Comparison of ENCODE assay signal across 14 cellular contexts in genomic region chr6:42012501-42013133, GRCh38. TPM values are rescaled to one million over a fixed set of nuclear protein-coding genes. Genes with fewer than 3 reads are reported as not detected.
DNase-seq lines count a peak whose midpoint lies in the region; ATAC-seq and TF ChIP-seq lines count a peak whose summit lies in the region.
"Had no signal": no experiment of that assay in that cellular context is flagged by ENCODE, and none has a peak within 500 bp of the region (broad histone marks: within the 10 kb centered on the region; RNA-seq: fewer than 3 reads in every experiment).

No MANE protein-coding gene starts in this region.

- POLR2A ChIA-PET in activated CD8-positive, alpha-beta T cell treated with anti-CD3 and anti-CD28 coated beads for 36 hours (lab: Charles Lee) = interaction anchor here (0.8 to 2.0 kb wide), 3 partner anchors 10 to 28 kb away, joined by 3 to 9 read pairs (median 6); no protein-coding TSS in a partner anchor

- peaks cover 0 to 13% of the 10 kb centered on the region in 2 donors for H3K36me3 Mint-ChIP-seq in activated T-cell treated with anti-CD3 and anti-CD28 coated beads, Interleukin-2, amount 50 U/mL, for 72 hours (ENCODE audit: insufficient read depth in 2 of 2)
- H3K36me3 Mint-ChIP-seq in activated CD8-positive, alpha-beta T cell treated with anti-CD3 and anti-CD28 coated beads for 36 hours (ENCODE audit: low read depth) = peaks cover 27% of the 10 kb centered on the region
- H3K36me3 Mint-ChIP-seq in stimulated activated naive B cell treated with anti-CD40 and anti-IgM and Interleukin-4, amounts not matched to agents 10 μg/mL and 1 μg/mL and 100 μg/mL, for 72 hours = no peaks in the 10 kb centered on the region

- CTCF ChIA-PET in activated CD8-positive, alpha-beta T cell treated with anti-CD3 and anti-CD28 coated beads for 36 hours (lab: Charles Lee) = interaction anchor here (0.9 to 2.1 kb wide), 5 partner anchors 29 to 226 kb away, joined by 3 to 6 read pairs (median 4); partner anchors contain the start of genes BYSL and MED20

- no peak for DNase-seq in activated T-cell treated with anti-CD3 and anti-CD28 coated beads, Interleukin-2, amount 50 U/mL, for 72 hours
- no peak for DNase-seq in activated T-cell treated with anti-CD3 and anti-CD28 coated beads, Interleukin-2, amount 50 U/mL, for 48 hours
- no peak for DNase-seq in activated CD8-positive, alpha-beta T cell treated with anti-CD3 and anti-CD28 coated beads for 36 hours
- DNase-seq in fibroblast of villous mesenchyme (ENCODE audit: low read depth) (peak; percentile 42), NCI-H1930 (lab: John Stamatoyannopoulos, UW) (no peak), NCI-H1436 treated with DMSO at 0.1 percent for 48 hours (lab: John Stamatoyannopoulos, UW) (no peak)
- no peak for DNase-seq in stimulated activated naive B cell treated with anti-CD40 and anti-IgM and Interleukin-4, amounts not matched to agents 10 μg/mL and 1 μg/mL and 100 μg/mL, for 72 hours
- DNase-seq: activated CD8-positive, alpha-beta memory T cell treated with anti-CD3 and anti-CD28 coated beads for 24 hours; NCI-H2029 treated with DMSO at 0.1 percent for 48 hours; NCI-H774; T1000 had no signal

- no peak for ATAC-seq in activated T-cell treated with anti-CD3 and anti-CD28 coated beads, Interleukin-2, amount 50 U/mL, for 72 hours (replicated peaks in 1 of 2)
- ATAC-seq in activated CD8-positive, alpha-beta T cell treated with anti-CD3 and anti-CD28 coated beads for 36 hours = no peak
- no peak for ATAC-seq in stimulated activated naive B cell treated with anti-CD40 and anti-IgM and Interleukin-4, amounts not matched to agents 10 μg/mL and 1 μg/mL and 100 μg/mL, for 72 hours (replicated peaks)
- ATAC-seq in activated CD4-positive, CD25-positive, alpha-beta regulatory T cell treated with anti-CD3 and anti-CD28 coated beads, Interleukin-2, amount 50 U/mL, for 24 hours = no peak

- no peaks in the 10 kb centered on the region for H3K9me3 Mint-ChIP-seq in activated T-cell treated with anti-CD3 and anti-CD28 coated beads, Interleukin-2, amount 50 U/mL, for 72 hours
- peaks cover 5% of the 10 kb centered on the region for H3K9me3 Mint-ChIP-seq in activated CD8-positive, alpha-beta T cell treated with anti-CD3 and anti-CD28 coated beads for 36 hours
- H3K9me3 Mint-ChIP-seq in stimulated activated naive B cell treated with anti-CD40 and anti-IgM and Interleukin-4, amounts not matched to agents 10 μg/mL and 1 μg/mL and 100 μg/mL, for 72 hours = no peaks in the 10 kb centered on the region

- no peak for TF ChIP-seq CTCF in activated CD8-positive, alpha-beta T cell treated with anti-CD3 and anti-CD28 coated beads for 36 hours (IDR thresholded peaks at IDR 0.05)
- no peak for TF ChIP-seq CTCF in fibroblast of villous mesenchyme (IDR thresholded peaks at IDR 0.05; ENCODE audit: insufficient read depth, low read depth, low read length)

- H3K4me3 ChIP-seq in fibroblast of villous mesenchyme (ENCODE audit: low read depth, low read length) = no peak overlapping the region
- H3K4me3 ChIP-seq: lung, suprapubic skin had no signal

- H3K27me3 Mint-ChIP-seq in activated T-cell treated with anti-CD3 and anti-CD28 coated beads, Interleukin-2, amount 50 U/mL, for 72 hours (ENCODE audit: low read depth) = no peaks in the 10 kb centered on the region
- H3K27me3 Mint-ChIP-seq in activated CD8-positive, alpha-beta T cell treated with anti-CD3 and anti-CD28 coated beads for 36 hours = no peaks in the 10 kb centered on the region
- H3K27me3 Mint-ChIP-seq in stimulated activated naive B cell treated with anti-CD40 and anti-IgM and Interleukin-4, amounts not matched to agents 10 μg/mL and 1 μg/mL and 100 μg/mL, for 72 hours = no peaks in the 10 kb centered on the region

- intact Hi-C loops in activated CD8-positive, alpha-beta T cell treated with anti-CD3 and anti-CD28 coated beads for 36 hours (cut with micrococcal nuclease) = loop anchor here (5.0 kb wide), 2 partner anchors 35 kb away; no protein-coding TSS in a partner anchor

- peaks cover 83% of the 10 kb centered on the region for H3K4me1 Mint-ChIP-seq in activated T-cell treated with anti-CD3 and anti-CD28 coated beads, Interleukin-2, amount 50 U/mL, for 72 hours (ENCODE audit: low read depth)
- peaks cover 80% of the 10 kb centered on the region for H3K4me1 Mint-ChIP-seq in activated CD8-positive, alpha-beta T cell treated with anti-CD3 and anti-CD28 coated beads for 36 hours (ENCODE audit: low read depth)
- H3K4me1 Mint-ChIP-seq in stimulated activated naive B cell treated with anti-CD40 and anti-IgM and Interleukin-4, amounts not matched to agents 10 μg/mL and 1 μg/mL and 100 μg/mL, for 72 hours = peaks cover 40 to 69% of the 10 kb centered on the region in 2 donors

- peak overlapping the region; percentile 74 for H3K27ac Mint-ChIP-seq in activated T-cell treated with anti-CD3 and anti-CD28 coated beads, Interleukin-2, amount 50 U/mL, for 72 hours
- H3K27ac Mint-ChIP-seq in activated CD8-positive, alpha-beta T cell treated with anti-CD3 and anti-CD28 coated beads for 36 hours = peak overlapping the region; percentile 83
- H3K27ac Mint-ChIP-seq in stimulated activated naive B cell treated with anti-CD40 and anti-IgM and Interleukin-4, amounts not matched to agents 10 μg/mL and 1 μg/mL and 100 μg/mL, for 72 hours = peak overlapping the region; percentile 65

- peak overlapping the region; percentile 33 to 66 for H3K4me3 Mint-ChIP-seq in activated T-cell treated with anti-CD3 and anti-CD28 coated beads, Interleukin-2, amount 50 U/mL, for 72 hours
- H3K4me3 Mint-ChIP-seq in activated CD8-positive, alpha-beta T cell treated with anti-CD3 and anti-CD28 coated beads for 36 hours = no peak overlapping the region
- H3K4me3 Mint-ChIP-seq in stimulated activated naive B cell treated with anti-CD40 and anti-IgM and Interleukin-4, amounts not matched to agents 10 μg/mL and 1 μg/mL and 100 μg/mL, for 72 hours = no peak overlapping the region

RNA-seq across cellular contexts. Expression of gene TAF8, which starts 37.7 kb away (rescaled TPM):
- total RNA-seq in activated T-cell treated with anti-CD3 and anti-CD28 coated beads, Interleukin-2, amount 50 U/mL, for 72 hours = 10 to 100 TPM; 62.6 to 70.4 TPM
- total RNA-seq in activated CD8-positive, alpha-beta T cell treated with anti-CD3 and anti-CD28 coated beads for 36 hours = 10 to 100 TPM; 40.0 to 42.3 TPM
- 16.0 and 20.0 TPM in 2 replicates for total RNA-seq in fibroblast of villous mesenchyme

Comparison
In these comparisons a context has a peak if more than half of its experiments do, and no peak if none do; other contexts are left out.
1. H3K4me3 Mint-ChIP-seq: peak in activated T-cell treated with anti-CD3 and anti-CD28 coated beads, Interleukin-2, amount 50 U/mL, for 72 hours (2 of 2); none in activated CD8-positive, alpha-beta T cell treated with anti-CD3 and anti-CD28 coated beads for 36 hours (single experiment) and stimulated activated naive B cell treated with anti-CD40 and anti-IgM and Interleukin-4, amounts not matched to agents 10 μg/mL and 1 μg/mL and 100 μg/mL, for 72 hours (0 of 2).
2. Peak in every context shown above with its lines, with median percentiles within 50 percentile points of each other: H3K27ac Mint-ChIP-seq.